In genomic region chr10:58066126-58066525, GRCh38 we compare ENCODE assay signal across 1 cellular context.
TF ChIP-seq lines count a peak whose summit lies in the region.

No MANE protein-coding gene starts in this region.

TF ChIP-seq in GM23338, 12 proteins besides CTCF, POLR2A, EP300 and RAD21 (continued from another document):
- TF ChIP-seq, protein P1, sequence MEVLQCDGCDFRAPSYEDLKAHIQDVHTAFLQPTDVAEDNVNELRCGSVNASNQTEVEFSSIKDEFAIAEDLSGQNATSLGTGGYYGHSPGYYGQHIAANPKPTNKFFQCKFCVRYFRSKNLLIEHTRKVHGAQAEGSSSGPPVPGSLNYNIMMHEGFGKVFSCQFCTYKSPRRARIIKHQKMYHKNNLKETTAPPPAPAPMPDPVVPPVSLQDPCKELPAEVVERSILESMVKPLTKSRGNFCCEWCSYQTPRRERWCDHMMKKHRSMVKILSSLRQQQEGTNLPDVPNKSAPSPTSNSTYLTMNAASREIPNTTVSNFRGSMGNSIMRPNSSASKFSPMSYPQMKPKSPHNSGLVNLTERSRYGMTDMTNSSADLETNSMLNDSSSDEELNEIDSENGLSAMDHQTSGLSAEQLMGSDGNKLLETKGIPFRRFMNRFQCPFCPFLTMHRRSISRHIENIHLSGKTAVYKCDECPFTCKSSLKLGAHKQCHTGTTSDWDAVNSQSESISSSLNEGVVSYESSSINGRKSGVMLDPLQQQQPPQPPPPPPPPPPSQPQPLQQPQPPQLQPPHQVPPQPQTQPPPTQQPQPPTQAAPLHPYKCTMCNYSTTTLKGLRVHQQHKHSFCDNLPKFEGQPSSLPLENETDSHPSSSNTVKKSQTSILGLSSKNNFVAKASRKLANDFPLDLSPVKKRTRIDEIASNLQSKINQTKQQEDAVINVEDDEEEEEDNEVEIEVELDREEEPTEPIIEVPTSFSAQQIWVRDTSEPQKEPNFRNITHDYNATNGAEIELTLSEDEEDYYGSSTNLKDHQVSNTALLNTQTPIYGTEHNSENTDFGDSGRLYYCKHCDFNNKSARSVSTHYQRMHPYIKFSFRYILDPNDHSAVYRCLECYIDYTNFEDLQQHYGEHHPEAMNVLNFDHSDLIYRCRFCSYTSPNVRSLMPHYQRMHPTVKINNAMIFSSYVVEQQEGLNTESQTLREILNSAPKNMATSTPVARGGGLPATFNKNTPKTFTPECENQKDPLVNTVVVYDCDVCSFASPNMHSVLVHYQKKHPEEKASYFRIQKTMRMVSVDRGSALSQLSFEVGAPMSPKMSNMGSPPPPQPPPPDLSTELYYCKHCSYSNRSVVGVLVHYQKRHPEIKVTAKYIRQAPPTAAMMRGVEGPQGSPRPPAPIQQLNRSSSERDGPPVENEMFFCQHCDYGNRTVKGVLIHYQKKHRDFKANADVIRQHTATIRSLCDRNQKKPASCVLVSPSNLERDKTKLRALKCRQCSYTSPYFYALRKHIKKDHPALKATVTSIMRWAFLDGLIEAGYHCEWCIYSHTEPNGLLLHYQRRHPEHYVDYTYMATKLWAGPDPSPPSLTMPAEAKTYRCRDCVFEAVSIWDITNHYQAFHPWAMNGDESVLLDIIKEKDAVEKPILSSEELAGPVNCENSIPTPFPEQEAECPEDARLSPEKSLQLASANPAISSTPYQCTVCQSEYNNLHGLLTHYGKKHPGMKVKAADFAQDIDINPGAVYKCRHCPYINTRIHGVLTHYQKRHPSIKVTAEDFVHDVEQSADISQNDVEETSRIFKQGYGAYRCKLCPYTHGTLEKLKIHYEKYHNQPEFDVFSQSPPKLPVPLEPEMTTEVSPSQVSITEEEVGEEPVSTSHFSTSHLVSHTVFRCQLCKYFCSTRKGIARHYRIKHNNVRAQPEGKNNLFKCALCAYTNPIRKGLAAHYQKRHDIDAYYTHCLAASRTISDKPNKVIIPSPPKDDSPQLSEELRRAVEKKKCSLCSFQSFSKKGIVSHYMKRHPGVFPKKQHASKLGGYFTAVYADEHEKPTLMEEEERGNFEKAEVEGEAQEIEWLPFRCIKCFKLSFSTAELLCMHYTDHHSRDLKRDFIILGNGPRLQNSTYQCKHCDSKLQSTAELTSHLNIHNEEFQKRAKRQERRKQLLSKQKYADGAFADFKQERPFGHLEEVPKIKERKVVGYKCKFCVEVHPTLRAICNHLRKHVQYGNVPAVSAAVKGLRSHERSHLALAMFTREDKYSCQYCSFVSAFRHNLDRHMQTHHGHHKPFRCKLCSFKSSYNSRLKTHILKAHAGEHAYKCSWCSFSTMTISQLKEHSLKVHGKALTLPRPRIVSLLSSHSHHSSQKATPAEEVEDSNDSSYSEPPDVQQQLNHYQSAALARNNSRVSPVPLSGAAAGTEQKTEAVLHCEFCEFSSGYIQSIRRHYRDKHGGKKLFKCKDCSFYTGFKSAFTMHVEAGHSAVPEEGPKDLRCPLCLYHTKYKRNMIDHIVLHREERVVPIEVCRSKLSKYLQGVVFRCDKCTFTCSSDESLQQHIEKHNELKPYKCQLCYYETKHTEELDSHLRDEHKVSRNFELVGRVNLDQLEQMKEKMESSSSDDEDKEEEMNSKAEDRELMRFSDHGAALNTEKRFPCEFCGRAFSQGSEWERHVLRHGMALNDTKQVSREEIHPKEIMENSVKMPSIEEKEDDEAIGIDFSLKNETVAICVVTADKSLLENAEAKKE (CRISPR knock-in tag; IDR thresholded peaks at IDR 0.05): no peak
- TF ChIP-seq ZNF114 (CRISPR knock-in tag; IDR thresholded peaks at IDR 0.05): no peak
- TF ChIP-seq NANOG (IDR thresholded peaks at IDR 0.05; ENCODE audit: borderline replicate concordance): no peak
- TF ChIP-seq CREB1 (CRISPR knock-in tag; IDR thresholded peaks at IDR 0.05; ENCODE audit: low read depth): no peak
- no peak for TF ChIP-seq JUNB (IDR thresholded peaks at IDR 0.05; ENCODE audit: unreplicated experiment)
- TF ChIP-seq EZH2phosphoT487 (IDR thresholded peaks at IDR 0.05; ENCODE audit: unreplicated experiment): no peak
- TF ChIP-seq, protein P2, sequence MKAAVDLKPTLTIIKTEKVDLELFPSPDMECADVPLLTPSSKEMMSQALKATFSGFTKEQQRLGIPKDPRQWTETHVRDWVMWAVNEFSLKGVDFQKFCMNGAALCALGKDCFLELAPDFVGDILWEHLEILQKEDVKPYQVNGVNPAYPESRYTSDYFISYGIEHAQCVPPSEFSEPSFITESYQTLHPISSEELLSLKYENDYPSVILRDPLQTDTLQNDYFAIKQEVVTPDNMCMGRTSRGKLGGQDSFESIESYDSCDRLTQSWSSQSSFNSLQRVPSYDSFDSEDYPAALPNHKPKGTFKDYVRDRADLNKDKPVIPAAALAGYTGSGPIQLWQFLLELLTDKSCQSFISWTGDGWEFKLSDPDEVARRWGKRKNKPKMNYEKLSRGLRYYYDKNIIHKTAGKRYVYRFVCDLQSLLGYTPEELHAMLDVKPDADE (IDR thresholded peaks at IDR 0.05): no peak
- no peak for TF ChIP-seq STAT1 (IDR thresholded peaks at IDR 0.05; ENCODE audit: unreplicated experiment)
- TF ChIP-seq EZH2 (IDR thresholded peaks at IDR 0.05; ENCODE audit: low read depth, unreplicated experiment): no peak
- TF ChIP-seq POLR2AphosphoS5 (IDR thresholded peaks at IDR 0.05; ENCODE audit: low read depth): no peak
